ENCODE assay signal across 19 cellular contexts in the genomic region with DNA sequence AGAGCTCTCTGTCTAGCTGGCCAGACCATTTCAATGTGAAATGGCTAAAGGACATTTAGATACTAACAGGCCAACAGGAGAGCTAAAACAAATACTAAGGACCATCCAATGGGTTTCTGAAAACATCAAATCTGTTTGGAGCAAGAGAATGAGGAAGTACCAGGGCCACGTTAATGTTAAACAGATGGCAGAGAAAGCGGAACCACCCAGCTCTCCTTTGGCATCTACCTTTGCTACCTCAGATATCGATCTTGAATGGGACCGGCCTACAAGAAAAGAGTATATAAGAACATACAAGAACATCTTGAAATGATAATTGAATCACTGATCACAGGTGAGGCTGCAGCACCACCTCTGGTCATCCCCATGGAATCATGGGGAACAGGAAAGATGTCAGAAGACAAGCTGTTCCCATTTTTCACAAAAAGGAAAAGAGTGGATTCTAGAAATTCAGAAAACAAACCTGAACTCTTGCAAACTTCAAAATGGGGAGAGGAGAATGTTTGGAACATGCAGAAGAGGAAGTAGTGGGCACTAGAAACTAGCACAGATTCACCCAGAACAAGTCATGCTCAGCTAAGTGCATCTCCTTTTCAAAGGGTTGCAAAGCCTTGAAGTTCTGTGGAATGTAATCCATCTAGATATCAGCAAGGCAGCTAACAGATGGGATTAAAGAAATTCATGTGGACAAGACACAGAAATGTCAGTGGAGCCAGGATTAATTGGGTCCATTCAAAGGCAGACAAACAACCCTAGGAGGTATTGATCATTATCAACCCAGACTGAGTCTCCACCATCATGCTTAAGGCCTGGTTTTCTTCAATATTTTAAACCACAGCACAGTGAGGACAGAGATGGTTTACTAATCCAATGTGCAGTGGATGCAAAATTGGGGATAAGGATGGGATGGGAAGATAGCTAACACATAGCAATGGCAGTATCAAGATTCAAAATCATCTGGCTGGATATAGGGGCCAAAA. TPM values are rescaled to one million over a fixed set of nuclear protein-coding genes. Genes with fewer than 3 reads are reported as not detected.
DNase-seq lines count a peak whose midpoint lies in the region; ATAC-seq, FAIRE-seq and TF ChIP-seq lines count a peak whose summit lies in the region.
"Had no signal": no experiment of that assay in that cellular context is flagged by ENCODE, and none has a peak within 500 bp of the region (broad histone marks: within the 10 kb centered on the region; RNA-seq: fewer than 3 reads in every experiment).

No MANE protein-coding gene starts in this region.

- no peak overlapping the region for H3K9ac ChIP-seq in kidney (ENCODE audit: low read length in 2 of 2)

- FAIRE-seq in kidney (lab: Jason Lieb, UNC): no peak
- FAIRE-seq: endometrium, G401.6 had no signal

- peaks cover 36% of the 10 kb centered on the region for H3K36me3 Mint-ChIP-seq in stimulated activated naive CD8-positive, alpha-beta T cell treated with anti-CD3 and anti-CD28 coated beads, Interleukin-15, Interleukin-2, amounts not matched to agents 100 ng/mL and 50 ng/mL, for 24 hours (ENCODE audit: low read depth)
- H3K36me3 Mint-ChIP-seq in type B pancreatic cell: peaks cover 14% of the 10 kb centered on the region

- peaks cover 20 to 39% of the 10 kb centered on the region in 2 donors for H3K4me1 ChIP-seq in kidney (ENCODE audit: control insufficient read depth in 1 of 2, insufficient read depth in 1 of 2, low read depth in 1 of 2, low read length in 2 of 2)

- H3K27ac Mint-ChIP-seq in stimulated activated naive CD8-positive, alpha-beta T cell treated with anti-CD3 and anti-CD28 coated beads, Interleukin-15, Interleukin-2, amounts not matched to agents 100 ng/mL and 50 ng/mL, for 24 hours: peak overlapping the region; percentile 63
- peak overlapping the region in 1 of 2 donors; percentile 87 for H3K27ac Mint-ChIP-seq in stimulated activated naive CD8-positive, alpha-beta T cell treated with anti-CD3 and anti-CD28 coated beads, Interleukin-15, amount 100 ng/mL, for 72 hours
- peak overlapping the region; percentile 27 for H3K27ac Mint-ChIP-seq in type B pancreatic cell

- H3K27me3 Mint-ChIP-seq in stimulated activated naive CD8-positive, alpha-beta T cell treated with anti-CD3 and anti-CD28 coated beads, Interleukin-15, Interleukin-2, amounts not matched to agents 100 ng/mL and 50 ng/mL, for 24 hours: no peaks in the 10 kb centered on the region
- no peaks in the 10 kb centered on the region for H3K27me3 Mint-ChIP-seq in stimulated activated naive CD8-positive, alpha-beta T cell treated with anti-CD3 and anti-CD28 coated beads, Interleukin-15, amount 100 ng/mL, for 72 hours
- H3K27me3 Mint-ChIP-seq in type B pancreatic cell: no peaks in the 10 kb centered on the region

- H3K27ac ChIP-seq in kidney (ENCODE audit: low read depth in 2 of 2, low read length in 2 of 2): no peak overlapping the region

- intact Hi-C loops in kidney (cut with DNase I): no loop called here

- H3K9me3 Mint-ChIP-seq in stimulated activated naive CD8-positive, alpha-beta T cell treated with anti-CD3 and anti-CD28 coated beads, Interleukin-15, Interleukin-2, amounts not matched to agents 100 ng/mL and 50 ng/mL, for 24 hours: no peaks in the 10 kb centered on the region
- H3K9me3 Mint-ChIP-seq in stimulated activated naive CD8-positive, alpha-beta T cell treated with anti-CD3 and anti-CD28 coated beads, Interleukin-15, amount 100 ng/mL, for 72 hours: no peaks in the 10 kb centered on the region
- no peaks in the 10 kb centered on the region for H3K9me3 Mint-ChIP-seq in type B pancreatic cell

- H3K4me3 Mint-ChIP-seq in stimulated activated naive CD8-positive, alpha-beta T cell treated with anti-CD3 and anti-CD28 coated beads, Interleukin-15, Interleukin-2, amounts not matched to agents 100 ng/mL and 50 ng/mL, for 24 hours: no peak overlapping the region
- no peak overlapping the region for H3K4me3 Mint-ChIP-seq in stimulated activated naive CD8-positive, alpha-beta T cell treated with anti-CD3 and anti-CD28 coated beads, Interleukin-15, amount 100 ng/mL, for 72 hours
- H3K4me3 Mint-ChIP-seq in type B pancreatic cell: peak overlapping the region; percentile 16

- TF ChIP-seq CTCF in kidney (IDR thresholded peaks at IDR 0.05; ENCODE audit: borderline replicate concordance, extremely low read depth, insufficient read depth) (no peak), type B pancreatic cell (conservative IDR thresholded peaks at IDR 0.05) (no peak)

- H3K4me1 Mint-ChIP-seq in stimulated activated naive CD8-positive, alpha-beta T cell treated with anti-CD3 and anti-CD28 coated beads, Interleukin-15, Interleukin-2, amounts not matched to agents 100 ng/mL and 50 ng/mL, for 24 hours (ENCODE audit: low read depth): peaks cover 16% of the 10 kb centered on the region
- peaks cover 6% of the 10 kb centered on the region for H3K4me1 Mint-ChIP-seq in stimulated activated naive CD8-positive, alpha-beta T cell treated with anti-CD3 and anti-CD28 coated beads, Interleukin-15, amount 100 ng/mL, for 72 hours
- peaks cover 35% of the 10 kb centered on the region for H3K4me1 Mint-ChIP-seq in type B pancreatic cell (ENCODE audit: unreplicated experiment)

- no peaks in the 10 kb centered on the region for H3K9me3 ChIP-seq in kidney (ENCODE audit: control insufficient read depth in 1 of 2, low read length in 2 of 2)

- peaks cover 20 to 28% of the 10 kb centered on the region in 2 donors for H3K36me3 ChIP-seq in kidney (ENCODE audit: control insufficient read depth in 1 of 2, insufficient read depth in 2 of 2, low read length in 2 of 2)

- ATAC-seq in stimulated activated naive CD8-positive, alpha-beta T cell treated with anti-CD3 and anti-CD28 coated beads, Interleukin-15, amount 100 ng/mL, for 72 hours: no peak
- ATAC-seq: sciatic nerve had no signal

- no peak for DNase-seq in stimulated activated naive CD8-positive, alpha-beta T cell treated with anti-CD3 and anti-CD28 coated beads, Interleukin-15, amount 100 ng/mL, for 72 hours
- peak; percentile 80 for DNase-seq in SK-N-DZ (ENCODE audit: low spot score)
- DNase-seq in kidney: peak; percentile 4
- no peak for DNase-seq in type B pancreatic cell (ENCODE audit: extremely low spot score, unreplicated experiment)
- no peak for DNase-seq in SIG-M5 treated with dmso at 0.1 percent for 504 hours (lab: John Stamatoyannopoulos, UW; ENCODE audit: unreplicated experiment)
- no peak for DNase-seq in central memory CD4-positive, alpha-beta T cell
- no peak for DNase-seq in DMS79 treated with DMSO at 0.1 percent for 48 hours (lab: John Stamatoyannopoulos, UW)
- DNase-seq: activated CD4-positive, CD25-positive, alpha-beta regulatory T cell treated with anti-CD3 and anti-CD28 coated beads, Interleukin-2, amount 50 U/mL, for 72 hours; IMR-90; NCI-H1105 treated with DMSO at 0.1 percent for 48 hours; RPMI8226; stimulated activated CD4-positive, alpha-beta T cell treated with anti-CD3 and anti-CD28 coated beads, Interleukin-1b, Interleukin-23, amount 100 ng/mL, for 48 hours; substantia nigra had no signal

- no peak overlapping the region for H3K4me3 ChIP-seq in kidney (ENCODE audit: low read length in 2 of 2)

RNA-seq across cellular contexts. Expression of a gene that starts 31.5 kb away (rescaled TPM):
- polyA plus RNA-seq in SK-N-DZ (2014; cell fraction: cytosol; rRNA removed): 2.5 and 2.6 TPM in 2 replicates
- 2.4 and 2.5 TPM in 2 replicates for polyA plus RNA-seq in SK-N-DZ (2014; cell fraction: nucleus; rRNA removed)
- 77.0 TPM for total RNA-seq in kidney
- 48.4 TPM for polyA plus RNA-seq in kidney (ENCODE audit: insufficient read depth, low read depth, low replicate concordance)
- total RNA-seq in type B pancreatic cell (ENCODE audit: low replicate concordance): 7.6 and 10.1 TPM in 2 replicates
- total RNA-seq: chondrocyte, IMR-90, osteocyte had no signal
- polyA plus RNA-seq: IMR-90 had no signal

Comparison
In these comparisons a context has a peak if more than half of its experiments do, and no peak if none do; other contexts are left out.
1. DNase-seq: peak in SK-N-DZ (single experiment) and kidney (single experiment); none in stimulated activated naive CD8-positive, alpha-beta T cell treated with anti-CD3 and anti-CD28 coated beads, Interleukin-15, amount 100 ng/mL, for 72 hours (0 of 2), type B pancreatic cell (single experiment), SIG-M5 treated with dmso at 0.1 percent for 504 hours (single experiment), central memory CD4-positive, alpha-beta T cell (single experiment) and DMS79 treated with DMSO at 0.1 percent for 48 hours (single experiment).